ENCODE assay signal across 21 cellular contexts in the genomic region with DNA sequence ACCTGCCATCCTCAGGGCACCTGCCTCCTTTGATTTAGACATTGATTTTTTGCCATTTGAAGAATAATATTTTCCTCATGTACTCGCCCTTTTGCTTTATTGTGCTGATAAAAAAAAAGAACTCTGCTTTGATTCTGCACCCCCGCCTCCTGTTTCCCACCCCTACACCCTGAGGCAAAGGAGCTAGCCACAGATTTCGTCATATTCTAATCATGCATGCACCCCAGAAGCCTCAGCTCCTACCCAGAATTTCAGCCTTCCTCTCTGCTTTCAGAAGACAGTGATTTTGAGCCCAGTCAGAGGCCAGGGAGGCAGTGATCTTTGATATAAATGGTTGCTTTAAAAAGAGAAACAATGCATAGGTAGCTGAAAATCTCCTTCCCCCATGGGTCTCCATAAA.
DNase-seq lines count a peak whose midpoint lies in the region; ATAC-seq and TF ChIP-seq lines count a peak whose summit lies in the region.
"Had no signal": no experiment of that assay in that cellular context is flagged by ENCODE, and none has a peak within 500 bp of the region (broad histone marks: within the 10 kb centered on the region; RNA-seq: fewer than 3 reads in every experiment).

No MANE protein-coding gene starts in this region.

- H3K27me3 ChIP-seq in left ventricle myocardium inferior (ENCODE audit: low read depth), result no peaks in the 10 kb centered on the region
- H3K27me3 ChIP-seq: BLaER1 had no signal

- intact Hi-C loops in left ventricle myocardium inferior (cut with micrococcal nuclease), result no loop called here
- intact Hi-C loops in Right ventricle myocardium inferior (cut with DNase I), result no loop called here

- H3K9ac ChIP-seq in SK-N-MC (ENCODE audit: insufficient read length), result no peak overlapping the region
- H3K9ac ChIP-seq: BLaER1 had no signal

- H3K27me3 Mint-ChIP-seq in immature natural killer cell (ENCODE audit: low read depth in 3 of 3) (peaks cover 0 to 3% (median 0%) of the 10 kb centered on the region in 3 donors), mesothelial cell of epicardium (ENCODE audit: low read depth) (no peaks in the 10 kb centered on the region)

- H3K4me3 Mint-ChIP-seq in immature natural killer cell (peak overlapping the region in 2 of 5 donors; percentile 12 to 46), mesothelial cell of epicardium (no peak overlapping the region)
- H3K4me3 Mint-ChIP-seq: CD4-positive, CD25-positive, alpha-beta regulatory T cell had no signal

- TF ChIP-seq CTCF in left ventricle myocardium inferior (IDR thresholded peaks at IDR 0.05; ENCODE audit: borderline replicate concordance), result no peak
- TF ChIP-seq CTCF in mesothelial cell of epicardium (IDR thresholded peaks at IDR 0.05; ENCODE audit: unreplicated experiment), result no peak

- H3K4me3 ChIP-seq in left ventricle myocardium inferior, result no peak overlapping the region
- H3K4me3 ChIP-seq in SK-N-MC, result no peak overlapping the region
- H3K4me3 ChIP-seq: BLaER1 had no signal

- H3K9me3 ChIP-seq in left ventricle myocardium inferior (replicated peaks) (no peaks in the 10 kb centered on the region), SK-N-MC (ENCODE audit: low read depth, low read length) (no peaks in the 10 kb centered on the region)
- H3K9me3 ChIP-seq: BLaER1 had no signal

- no peaks in the 10 kb centered on the region for H3K36me3 ChIP-seq in left ventricle myocardium inferior
- H3K36me3 ChIP-seq in SK-N-MC (ENCODE audit: insufficient read depth, low read length), result no peaks in the 10 kb centered on the region
- H3K36me3 ChIP-seq: BLaER1 had no signal

- H3K4me1 Mint-ChIP-seq in immature natural killer cell, result peaks cover 0 to 4% of the 10 kb centered on the region in 2 donors
- H3K4me1 Mint-ChIP-seq in mesothelial cell of epicardium, result peaks cover 2% of the 10 kb centered on the region
- H3K4me1 Mint-ChIP-seq: CD4-positive, CD25-positive, alpha-beta regulatory T cell had no signal

- peaks cover 63% of the 10 kb centered on the region for H3K4me1 ChIP-seq in left ventricle myocardium inferior
- H3K4me1 ChIP-seq: BLaER1 had no signal

- H3K27ac ChIP-seq in left ventricle myocardium inferior (replicated peaks), result peak overlapping the region; percentile 49
- H3K27ac ChIP-seq in SK-N-MC, result no peak overlapping the region
- H3K27ac ChIP-seq: BLaER1, HL-60 had no signal

- H3K36me3 Mint-ChIP-seq in immature natural killer cell (no peaks in the 10 kb centered on the region), mesothelial cell of epicardium (no peaks in the 10 kb centered on the region)
- H3K36me3 Mint-ChIP-seq: CD4-positive, CD25-positive, alpha-beta regulatory T cell had no signal

- no peak for ATAC-seq in Right ventricle myocardium inferior
- ATAC-seq: HepG2, Panc1, SK-N-SH treated with all-trans-retinoic acid at 6 μM for 48 hours had no signal

- H3K27ac Mint-ChIP-seq in immature natural killer cell, result no peak overlapping the region
- no peak overlapping the region for H3K27ac Mint-ChIP-seq in mesothelial cell of epicardium
- H3K27ac Mint-ChIP-seq: CD4-positive, CD25-positive, alpha-beta regulatory T cell had no signal

- H3K9me3 Mint-ChIP-seq in immature natural killer cell (peaks cover 0 to 4% (median 0%) of the 10 kb centered on the region in 6 donors), mesothelial cell of epicardium (no peaks in the 10 kb centered on the region)

- DNase-seq in left ventricle myocardium inferior (no peak), Right ventricle myocardium inferior (ENCODE audit: missing footprints) (no peak), SK-N-MC (ENCODE audit: low read depth, low spot score) (peak; percentile 37), immature natural killer cell (peak in 2 of 3 donors; percentile 28 to 65), HPDE6-E6E7 (ENCODE audit: extremely low spot score) (no peak), mesothelial cell of epicardium (ENCODE audit: low spot score in 2 of 2, unreplicated experiment in 2 of 2) (no peak)
- no peak for DNase-seq in stimulated activated CD8-positive, alpha-beta memory T cell treated with anti-CD3 and anti-CD28 coated beads, Interleukin-4, amount 100 ng/mL, for 48 hours
- DNase-seq: CD4-positive, CD25-positive, alpha-beta regulatory T cell; DMS153; DND-41; Karpas-422; MV-4-11; NCI-H1105; NCI-H1436 treated with DMSO at 0.1 percent for 48 hours; NCI-H2029 treated with DMSO at 0.1 percent for 48 hours; SIG-M5 had no signal

Comparison
In these comparisons a context has a peak if more than half of its experiments do, and no peak if none do; other contexts are left out.
1. DNase-seq: peak in SK-N-MC (single experiment) and immature natural killer cell (2 of 3); none in left ventricle myocardium inferior (single experiment), Right ventricle myocardium inferior (single experiment), stimulated activated CD8-positive, alpha-beta memory T cell treated with anti-CD3 and anti-CD28 coated beads, Interleukin-4, amount 100 ng/mL, for 48 hours (single experiment), HPDE6-E6E7 (single experiment) and mesothelial cell of epicardium (0 of 2).